12 cellular contexts compared by ENCODE assay signal in genomic region chr19:13399746-13400145, GRCh38.
DNase-seq lines count a peak whose midpoint lies in the region; ATAC-seq and TF ChIP-seq lines count a peak whose summit lies in the region.
"Had no signal": no experiment of that assay in that cellular context is flagged by ENCODE, and none has a peak within 500 bp of the region (broad histone marks: within the 10 kb centered on the region; RNA-seq: fewer than 3 reads in every experiment).

No MANE protein-coding gene starts in this region.

- H3K9me3 ChIP-seq in GM23248 (ENCODE audit: low read depth), result no peaks in the 10 kb centered on the region
- no peaks in the 10 kb centered on the region for H3K9me3 ChIP-seq in PC-3 (ENCODE audit: low read length)
- no peaks in the 10 kb centered on the region for H3K9me3 ChIP-seq in mammary epithelial cell (replicated peaks; ENCODE audit: insufficient read depth, low read length)
- no peaks in the 10 kb centered on the region for H3K9me3 ChIP-seq in osteoblast (ENCODE audit: low read depth, low read length)
- 0 out of 2 replicates have a peak, but pooled peaks cover 2% of the 10 kb centered on the region for H3K9me3 ChIP-seq in Karpas-422 (ENCODE audit: low read length)

- H3K4me2 ChIP-seq in GM23248 (ENCODE audit: unreplicated experiment) (peak overlapping the region; percentile 88), PC-3 (ENCODE audit: low read length) (peak overlapping the region; percentile 76), mammary epithelial cell (ENCODE audit: insufficient read depth, low read depth, low read length) (no peak overlapping the region), osteoblast (ENCODE audit: insufficient read depth, low read length) (peak overlapping the region; percentile 80), Karpas-422 (ENCODE audit: low read depth, low read length, poor library complexity, severe bottlenecking) (no peak overlapping the region)

- POLR2A ChIA-PET in PC-3 (lab: Charles Lee; ENCODE audit: unreplicated experiment), result no interaction called here

- H4K20me1 ChIP-seq in GM23248 (ENCODE audit: insufficient read depth), result no peaks in the 10 kb centered on the region
- H4K20me1 ChIP-seq in PC-3 (ENCODE audit: low read length), result no peaks in the 10 kb centered on the region
- no peaks in the 10 kb centered on the region for H4K20me1 ChIP-seq in mammary epithelial cell (ENCODE audit: insufficient read depth, low read length)
- H4K20me1 ChIP-seq in osteoblast (ENCODE audit: insufficient read depth, low read length), result no peaks in the 10 kb centered on the region
- no peaks in the 10 kb centered on the region for H4K20me1 ChIP-seq in Karpas-422 (ENCODE audit: insufficient read depth, low read depth, low read length)
- H4K20me1 ChIP-seq: BLaER1 had no signal

- H3K27me3 ChIP-seq in GM23248 (replicated peaks; ENCODE audit: insufficient read depth) (no peaks in the 10 kb centered on the region), PC-3 (ENCODE audit: low read length) (no peaks in the 10 kb centered on the region), mammary epithelial cell (ENCODE audit: insufficient read depth, low read length) (no peaks in the 10 kb centered on the region), osteoblast (ENCODE audit: insufficient read depth, low read length) (no peaks in the 10 kb centered on the region), Karpas-422 (ENCODE audit: low read length) (no peaks in the 10 kb centered on the region; the same call in 1 of the 2 replicates)
- H3K27me3 ChIP-seq: BLaER1 had no signal

- H2AFZ ChIP-seq in GM23248, result peak overlapping the region; percentile 69; the same call in 1 of the 2 replicates
- peak overlapping the region; percentile 6; the same call in 1 of the 2 replicates for H2AFZ ChIP-seq in PC-3 (ENCODE audit: low read length)
- H2AFZ ChIP-seq in mammary epithelial cell (ENCODE audit: low read depth, low read length), result peak overlapping the region; percentile 60
- peak overlapping the region; percentile 79 for H2AFZ ChIP-seq in osteoblast (ENCODE audit: low read length)
- no peak overlapping the region for H2AFZ ChIP-seq in Karpas-422 (ENCODE audit: low read length)

- DNase-seq in GM23248 (no peak), PC-3 (no peak), mammary epithelial cell (no peak), osteoblast (ENCODE audit: insufficient read length, low spot score, missing footprints) (no peak), globus pallidus (ENCODE audit: low spot score) (no peak), kidney tubule cell (ENCODE audit: low spot score) (no peak), Karpas-422 (no peak), DMS153 (lab: John Stamatoyannopoulos, UW) (no peak)
- DNase-seq: NCI-H1436 treated with DMSO at 0.1 percent for 48 hours, NCI-H2081, NCI-H524 had no signal

- no TSS peak for BruUV-seq in PC-3 (replicated peaks; lab: Mats Ljungman, UMichigan)
- BruUV-seq in mammary epithelial cell (replicated peaks; lab: Mats Ljungman, UMichigan), result no TSS peak

- dilution Hi-C loops in mammary epithelial cell (cut with HindIII; ENCODE audit: low sequenced_read_pairs), result loop anchor here (5.0 kb wide), 2 partner anchors 43 to 62 kb away; no protein-coding TSS in a partner anchor

- CTCF ChIA-PET in PC-3 (lab: Charles Lee), result interaction anchor here (0.5 kb wide), 1 partner anchor 236 kb away, joined by 4 read pairs; no protein-coding TSS in a partner anchor
- CTCF ChIA-PET in mammary epithelial cell (lab: Charles Lee; ENCODE audit: low non-redundant PET), result no interaction called here

- H3K9me2 ChIP-seq in GM23248 (ENCODE audit: insufficient read depth) (no peaks in the 10 kb centered on the region), PC-3 (replicated peaks; ENCODE audit: low read length) (no peaks in the 10 kb centered on the region), Karpas-422 (replicated peaks; ENCODE audit: insufficient read depth, low read length) (no peaks in the 10 kb centered on the region)

- TF ChIP-seq CTCF in PC-3 (conservative IDR thresholded peaks at IDR 0.05; ENCODE audit: low read depth, low read length), result no peak
- no peak for TF ChIP-seq CTCF in mammary epithelial cell (conservative IDR thresholded peaks at IDR 0.05 in 1 of 2, IDR thresholded peaks at IDR 0.05 in 1 of 2; ENCODE audit: extremely low read depth in 1 of 2, insufficient read depth in 1 of 2, low read depth in 1 of 2, low read length in 2 of 2)
- TF ChIP-seq CTCF in osteoblast (IDR thresholded peaks at IDR 0.05; ENCODE audit: extremely low read depth, low read depth, low read length), result no peak

- no peak for ATAC-seq in PC-3

- H3K36me3 ChIP-seq in GM23248 (ENCODE audit: low read depth), result no peaks in the 10 kb centered on the region
- no peaks in the 10 kb centered on the region for H3K36me3 ChIP-seq in PC-3 (ENCODE audit: low read depth, low read length)
- H3K36me3 ChIP-seq in mammary epithelial cell (ENCODE audit: insufficient read depth, low read length), result no peaks in the 10 kb centered on the region
- H3K36me3 ChIP-seq in osteoblast (ENCODE audit: insufficient read depth, low read length), result no peaks in the 10 kb centered on the region
- H3K36me3 ChIP-seq in Karpas-422 (ENCODE audit: insufficient read depth, low read length), result no peaks in the 10 kb centered on the region
- H3K36me3 ChIP-seq: BLaER1 had no signal

- intact Hi-C loops in PC-3 (cut with micrococcal nuclease), result loop anchor here (2.0 kb wide), 1 partner anchor 31 kb away; no protein-coding TSS in a partner anchor
- intact Hi-C loops in mammary epithelial cell (cut with micrococcal nuclease), result no loop called here

- peak overlapping the region; percentile 98 for H3K27ac ChIP-seq in GM23248
- H3K27ac ChIP-seq in PC-3 (ENCODE audit: low read length), result peak overlapping the region; percentile 94
- H3K27ac ChIP-seq in mammary epithelial cell (ENCODE audit: insufficient read depth, low read depth, low read length), result peak overlapping the region; percentile 51
- H3K27ac ChIP-seq in osteoblast (ENCODE audit: low read depth, low read length), result peak overlapping the region; percentile 91
- no peak overlapping the region for H3K27ac ChIP-seq in Karpas-422 (ENCODE audit: low read length)
- H3K27ac ChIP-seq: BLaER1 had no signal

- 78 to 84% methylated on average over 5 of the region's 5 CpGs for WGBS in GM23248 (ENCODE audit: low coverage in 1 of 2, low lambda C conversion rate in 2 of 2, missing lambda C conversion rate in 2 of 2), 2 experiments
- 79% methylated on average over 5 of the region's 5 CpGs for WGBS in mammary epithelial cell (ENCODE audit: low coverage, missing lambda C conversion rate)

- in situ Hi-C loops in GM23248 (cut with MboI), result no loop called here
- in situ Hi-C loops in mammary epithelial cell (cut with MboI; ENCODE audit: low sequenced_read_pairs in 2 of 2), result no loop called here

- H3K9ac ChIP-seq in GM23248, result peak overlapping the region; percentile 76
- peak overlapping the region; percentile 85 for H3K9ac ChIP-seq in PC-3 (ENCODE audit: low read length)
- H3K9ac ChIP-seq in mammary epithelial cell (ENCODE audit: insufficient read depth, low read length), result no peak overlapping the region
- H3K9ac ChIP-seq in Karpas-422 (ENCODE audit: low read length), result no peak overlapping the region
- H3K9ac ChIP-seq: BLaER1 had no signal

- H3K4me3 ChIP-seq in GM23248, result peak overlapping the region; percentile 52; the same call in 1 of the 2 replicates
- H3K4me3 ChIP-seq in PC-3 (ENCODE audit: low read length), result peak overlapping the region; percentile 20; the same call in 1 of the 2 replicates
- no peak overlapping the region for H3K4me3 ChIP-seq in mammary epithelial cell (replicated peaks in 1 of 3; ENCODE audit: insufficient read depth in 1 of 3, low read depth in 2 of 3, low read length in 3 of 3)
- H3K4me3 ChIP-seq in osteoblast (ENCODE audit: insufficient read depth, low read length), result peak overlapping the region; percentile 15
- H3K4me3 ChIP-seq in Karpas-422 (ENCODE audit: low read length), result no peak overlapping the region
- H3K4me3 ChIP-seq: BLaER1 had no signal

- H3K4me1 ChIP-seq in GM23248 (ENCODE audit: insufficient read depth) (peaks cover 23% of the 10 kb centered on the region), PC-3 (ENCODE audit: insufficient read depth, low read length) (peaks cover 37% of the 10 kb centered on the region), mammary epithelial cell (ENCODE audit: insufficient read depth, low read length) (peaks cover 43% of the 10 kb centered on the region), osteoblast (ENCODE audit: insufficient read depth, low read length) (peaks cover 42% of the 10 kb centered on the region), Karpas-422 (ENCODE audit: low read length) (no peaks in the 10 kb centered on the region)

- H3F3A ChIP-seq in GM23248 (ENCODE audit: insufficient read depth), result peaks cover 40% of the 10 kb centered on the region
- peaks cover 11% of the 10 kb centered on the region for H3F3A ChIP-seq in PC-3 (ENCODE audit: low read length, unreplicated experiment)

- H3K79me2 ChIP-seq in GM23248 (ENCODE audit: insufficient read depth), result no peaks in the 10 kb centered on the region
- no peaks in the 10 kb centered on the region for H3K79me2 ChIP-seq in PC-3 (ENCODE audit: low read length)
- no peaks in the 10 kb centered on the region for H3K79me2 ChIP-seq in mammary epithelial cell (ENCODE audit: insufficient read depth, low read length)
- H3K79me2 ChIP-seq in osteoblast (ENCODE audit: insufficient read depth, low read length), result no peaks in the 10 kb centered on the region
- no peaks in the 10 kb centered on the region for H3K79me2 ChIP-seq in Karpas-422 (ENCODE audit: low read length)

Comparison
In these comparisons a context has a peak if more than half of its experiments do, and no peak if none do; other contexts are left out.
1. H3K4me2 ChIP-seq: peak in GM23248 (single experiment), PC-3 (single experiment) and osteoblast (single experiment); none in mammary epithelial cell (single experiment) and Karpas-422 (single experiment).
2. H3K4me3 ChIP-seq: peak in GM23248 (single experiment), PC-3 (single experiment) and osteoblast (single experiment); none in mammary epithelial cell (0 of 3) and Karpas-422 (single experiment).
3. H3K9ac ChIP-seq: peak in GM23248 (single experiment) and PC-3 (single experiment); none in mammary epithelial cell (single experiment) and Karpas-422 (single experiment).